ENCODE assay signal across 1 cellular context in genomic region chr15:63793046-63793483, GRCh38.
TF ChIP-seq lines count a peak whose summit lies in the region.

No MANE protein-coding gene starts in this region.

TF ChIP-seq in K562, 482 proteins besides CTCF, POLR2A, EP300 and RAD21 (continued from another document and continues in another):
- TF ChIP-seq ZNF592 (IDR thresholded peaks at IDR 0.05): peak; percentile 100
- TF ChIP-seq CBFA2T2 (conservative IDR thresholded peaks at IDR 0.05): no peak
- no peak for TF ChIP-seq RFX1 (IDR thresholded peaks at IDR 0.05)
- no peak for TF ChIP-seq CBX1 (IDR thresholded peaks at IDR 0.05; ENCODE audit: low read depth)
- TF ChIP-seq, protein P1, sequence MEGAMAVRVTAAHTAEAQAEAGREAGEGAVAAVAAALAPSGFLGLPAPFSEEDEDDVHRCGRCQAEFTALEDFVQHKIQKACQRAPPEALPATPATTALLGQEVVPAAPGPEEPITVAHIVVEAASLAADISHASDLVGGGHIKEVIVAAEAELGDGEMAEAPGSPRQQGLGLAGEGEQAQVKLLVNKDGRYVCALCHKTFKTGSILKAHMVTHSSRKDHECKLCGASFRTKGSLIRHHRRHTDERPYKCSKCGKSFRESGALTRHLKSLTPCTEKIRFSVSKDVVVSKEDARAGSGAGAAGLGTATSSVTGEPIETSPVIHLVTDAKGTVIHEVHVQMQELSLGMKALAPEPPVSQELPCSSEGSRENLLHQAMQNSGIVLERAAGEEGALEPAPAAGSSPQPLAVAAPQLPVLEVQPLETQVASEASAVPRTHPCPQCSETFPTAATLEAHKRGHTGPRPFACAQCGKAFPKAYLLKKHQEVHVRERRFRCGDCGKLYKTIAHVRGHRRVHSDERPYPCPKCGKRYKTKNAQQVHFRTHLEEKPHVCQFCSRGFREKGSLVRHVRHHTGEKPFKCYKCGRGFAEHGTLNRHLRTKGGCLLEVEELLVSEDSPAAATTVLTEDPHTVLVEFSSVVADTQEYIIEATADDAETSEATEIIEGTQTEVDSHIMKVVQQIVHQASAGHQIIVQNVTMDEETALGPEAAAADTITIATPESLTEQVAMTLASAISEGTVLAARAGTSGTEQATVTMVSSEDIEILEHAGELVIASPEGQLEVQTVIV (CRISPR knock-in tag; IDR thresholded peaks at IDR 0.05; ENCODE audit: borderline replicate concordance): peak; percentile 76
- TF ChIP-seq DEAF1 (CRISPR knock-in tag; IDR thresholded peaks at IDR 0.05): 0 out of 2 replicates have a peak, but pooled peaks have one; percentile 19
- no peak for TF ChIP-seq ZSCAN29 (IDR thresholded peaks at IDR 0.05)
- TF ChIP-seq KDM5B (IDR thresholded peaks at IDR 0.05; ENCODE audit: insufficient replicate concordance, low read depth, low read length): no peak
- no peak for TF ChIP-seq ZNF518B (CRISPR knock-in tag; IDR thresholded peaks at IDR 0.05)
- TF ChIP-seq ZNF445 (CRISPR knock-in tag; IDR thresholded peaks at IDR 0.05; ENCODE audit: low read depth): peak; percentile 94
- no peak for TF ChIP-seq RFX5 (IDR thresholded peaks at IDR 0.05; ENCODE audit: low read depth, low read length)
- 0 out of 4 replicates have a peak, but pooled peaks of 1 of the 2 experiments have one; percentile 28 for TF ChIP-seq FOXA3 (CRISPR knock-in tag; conservative IDR thresholded peaks at IDR 0.05 in 1 of 2, IDR thresholded peaks at IDR 0.05 in 1 of 2)
- TF ChIP-seq FOXK2 (conservative IDR thresholded peaks at IDR 0.05 in 1 of 2, IDR thresholded peaks at IDR 0.05 in 1 of 2; ENCODE audit: low read depth in 2 of 2): no peak
- peak; percentile 90 for TF ChIP-seq MBD1 (CRISPR knock-in tag; IDR thresholded peaks at IDR 0.05)
- no peak for TF ChIP-seq TGIF2 (CRISPR knock-in tag; IDR thresholded peaks at IDR 0.05)
- TF ChIP-seq FOXP4 (CRISPR knock-in tag; IDR thresholded peaks at IDR 0.05; ENCODE audit: borderline replicate concordance): no peak
- no peak for TF ChIP-seq SPI1 (IDR thresholded peaks at IDR 0.05; ENCODE audit: borderline replicate concordance, low read depth, low read length)
- peak; percentile 97 for TF ChIP-seq ZNF644 (tag; IDR thresholded peaks at IDR 0.05; ENCODE audit: low read depth)
- peak; percentile 63 for TF ChIP-seq ZKSCAN3 (CRISPR knock-in tag; IDR thresholded peaks at IDR 0.05)
- TF ChIP-seq HDAC3 (IDR thresholded peaks at IDR 0.05; ENCODE audit: borderline replicate concordance, partially characterized antibody): no peak
- peak; percentile 99 for TF ChIP-seq DMBX1 (CRISPR knock-in tag; IDR thresholded peaks at IDR 0.05; ENCODE audit: borderline replicate concordance)
- peak; percentile 86 for TF ChIP-seq ZNF134 (CRISPR knock-in tag; conservative IDR thresholded peaks at IDR 0.05)
- TF ChIP-seq ZNF444 (CRISPR knock-in tag; IDR thresholded peaks at IDR 0.05): peak; percentile 93
- TF ChIP-seq ZC3H4 (CRISPR knock-in tag; IDR thresholded peaks at IDR 0.05; ENCODE audit: borderline replicate concordance): no peak
- TF ChIP-seq MBD2 (IDR thresholded peaks at IDR 0.05; ENCODE audit: borderline replicate concordance, low read depth): no peak
- no peak for TF ChIP-seq ZBTB8A (IDR thresholded peaks at IDR 0.05; ENCODE audit: partially characterized antibody)
- no peak for TF ChIP-seq BHLHE40 (IDR thresholded peaks at IDR 0.05; ENCODE audit: low read length)
- 0 out of 2 replicates have a peak, but pooled peaks have one; percentile 29 for TF ChIP-seq ZNF830 (CRISPR knock-in tag; IDR thresholded peaks at IDR 0.05)
- TF ChIP-seq MEF2A (IDR thresholded peaks at IDR 0.05; ENCODE audit: control insufficient read depth, low read depth, low read length): no peak
- TF ChIP-seq TBP (optimal IDR thresholded peaks at IDR 0.05; ENCODE audit: low read depth, low read length): no peak
- TF ChIP-seq, protein P2, sequence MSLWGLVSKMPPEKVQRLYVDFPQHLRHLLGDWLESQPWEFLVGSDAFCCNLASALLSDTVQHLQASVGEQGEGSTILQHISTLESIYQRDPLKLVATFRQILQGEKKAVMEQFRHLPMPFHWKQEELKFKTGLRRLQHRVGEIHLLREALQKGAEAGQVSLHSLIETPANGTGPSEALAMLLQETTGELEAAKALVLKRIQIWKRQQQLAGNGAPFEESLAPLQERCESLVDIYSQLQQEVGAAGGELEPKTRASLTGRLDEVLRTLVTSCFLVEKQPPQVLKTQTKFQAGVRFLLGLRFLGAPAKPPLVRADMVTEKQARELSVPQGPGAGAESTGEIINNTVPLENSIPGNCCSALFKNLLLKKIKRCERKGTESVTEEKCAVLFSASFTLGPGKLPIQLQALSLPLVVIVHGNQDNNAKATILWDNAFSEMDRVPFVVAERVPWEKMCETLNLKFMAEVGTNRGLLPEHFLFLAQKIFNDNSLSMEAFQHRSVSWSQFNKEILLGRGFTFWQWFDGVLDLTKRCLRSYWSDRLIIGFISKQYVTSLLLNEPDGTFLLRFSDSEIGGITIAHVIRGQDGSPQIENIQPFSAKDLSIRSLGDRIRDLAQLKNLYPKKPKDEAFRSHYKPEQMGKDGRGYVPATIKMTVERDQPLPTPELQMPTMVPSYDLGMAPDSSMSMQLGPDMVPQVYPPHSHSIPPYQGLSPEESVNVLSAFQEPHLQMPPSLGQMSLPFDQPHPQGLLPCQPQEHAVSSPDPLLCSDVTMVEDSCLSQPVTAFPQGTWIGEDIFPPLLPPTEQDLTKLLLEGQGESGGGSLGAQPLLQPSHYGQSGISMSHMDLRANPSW (CRISPR knock-in tag; IDR thresholded peaks at IDR 0.05): no peak
- TF ChIP-seq, protein P3, sequence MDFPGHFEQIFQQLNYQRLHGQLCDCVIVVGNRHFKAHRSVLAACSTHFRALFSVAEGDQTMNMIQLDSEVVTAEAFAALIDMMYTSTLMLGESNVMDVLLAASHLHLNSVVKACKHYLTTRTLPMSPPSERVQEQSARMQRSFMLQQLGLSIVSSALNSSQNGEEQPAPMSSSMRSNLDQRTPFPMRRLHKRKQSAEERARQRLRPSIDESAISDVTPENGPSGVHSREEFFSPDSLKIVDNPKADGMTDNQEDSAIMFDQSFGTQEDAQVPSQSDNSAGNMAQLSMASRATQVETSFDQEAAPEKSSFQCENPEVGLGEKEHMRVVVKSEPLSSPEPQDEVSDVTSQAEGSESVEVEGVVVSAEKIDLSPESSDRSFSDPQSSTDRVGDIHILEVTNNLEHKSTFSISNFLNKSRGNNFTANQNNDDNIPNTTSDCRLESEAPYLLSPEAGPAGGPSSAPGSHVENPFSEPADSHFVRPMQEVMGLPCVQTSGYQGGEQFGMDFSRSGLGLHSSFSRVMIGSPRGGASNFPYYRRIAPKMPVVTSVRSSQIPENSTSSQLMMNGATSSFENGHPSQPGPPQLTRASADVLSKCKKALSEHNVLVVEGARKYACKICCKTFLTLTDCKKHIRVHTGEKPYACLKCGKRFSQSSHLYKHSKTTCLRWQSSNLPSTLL (IDR thresholded peaks at IDR 0.05): no peak
- no peak for TF ChIP-seq NCOA6 (IDR thresholded peaks at IDR 0.05)
- TF ChIP-seq ZC3H11A (IDR thresholded peaks at IDR 0.05; ENCODE audit: low read depth, low read length): no peak
- peak; percentile 90; the same call in 1 of the 2 replicates for TF ChIP-seq ZNF695 (CRISPR knock-in tag; IDR thresholded peaks at IDR 0.05)
- TF ChIP-seq NCOA1 (IDR thresholded peaks at IDR 0.05; ENCODE audit: low read depth): no peak
